Comparison of ENCODE assay signal across 8 cellular contexts in genomic region chr13:48038763-48039162, GRCh38. TPM values are rescaled to one million over a fixed set of nuclear protein-coding genes. Genes with fewer than 3 reads are reported as not detected.
DNase-seq lines count a peak whose midpoint lies in the region; ATAC-seq and TF ChIP-seq lines count a peak whose summit lies in the region.

No MANE protein-coding gene starts in this region.

- no peak for TF ChIP-seq EP300 in gastroesophageal sphincter (IDR thresholded peaks at IDR 0.05)

- H3K36me3 ChIP-seq in gastroesophageal sphincter (peaks cover 0 to 15% of the 10 kb centered on the region in 2 donors), adrenal gland (replicated peaks in 1 of 2) (no peaks in the 10 kb centered on the region)

- H3K27me3 ChIP-seq in gastroesophageal sphincter (no peaks in the 10 kb centered on the region), adrenal gland (no peaks in the 10 kb centered on the region)

- H3K27me3 Mint-ChIP-seq in activated CD4-positive, alpha-beta T cell treated with anti-CD3 and anti-CD28 coated beads, Interleukin-2, amount 10 ng/mL, durations not matched to agents 24 days and 14 days, result no peaks in the 10 kb centered on the region
- no peaks in the 10 kb centered on the region for H3K27me3 Mint-ChIP-seq in stimulated activated naive CD8-positive, alpha-beta T cell treated with anti-CD3 and anti-CD28 coated beads, Interleukin-15, amount 100 ng/mL, for 72 hours

- H3K4me1 Mint-ChIP-seq in activated CD4-positive, alpha-beta T cell treated with anti-CD3 and anti-CD28 coated beads, Interleukin-2, amount 10 ng/mL, durations not matched to agents 24 days and 14 days, result peaks cover 41% of the 10 kb centered on the region
- peaks cover 50% of the 10 kb centered on the region for H3K4me1 Mint-ChIP-seq in stimulated activated naive CD8-positive, alpha-beta T cell treated with anti-CD3 and anti-CD28 coated beads, Interleukin-15, amount 100 ng/mL, for 72 hours

- peak overlapping the region in 1 of 2 donors; percentile 53 for H3K4me3 ChIP-seq in gastroesophageal sphincter
- no peak overlapping the region for H3K4me3 ChIP-seq in adrenal gland

- H3K9me3 ChIP-seq in gastroesophageal sphincter, result no peaks in the 10 kb centered on the region
- no peaks in the 10 kb centered on the region for H3K9me3 ChIP-seq in adrenal gland (replicated peaks in 1 of 3)

- no peak for ATAC-seq in gastroesophageal sphincter
- ATAC-seq in stimulated activated naive CD8-positive, alpha-beta T cell treated with anti-CD3 and anti-CD28 coated beads, Interleukin-15, amount 100 ng/mL, for 72 hours, result no peak
- no peak for ATAC-seq in GM21515 (IDR thresholded peaks at IDR 0.05; ENCODE audit: unreplicated experiment)

- intact Hi-C loops in activated CD4-positive, alpha-beta T cell treated with anti-CD3 and anti-CD28 coated beads, Interleukin-2, amount 10 ng/mL, durations not matched to agents 24 days and 14 days (cut with micrococcal nuclease), result loop anchor here (1.0 to 5.0 kb wide), 4 partner anchors 57 to 614 kb away; partner anchors contain the start of genes CYSLTR2, ITM2B, MED4 and RB1
- intact Hi-C loops in adrenal gland (cut with DNase I), result loop anchor here in 1 of 2 donors (10.0 kb wide), 1 partner anchor 56 kb away; the partner anchor contains the start of gene MED4

- H3K4me1 ChIP-seq in gastroesophageal sphincter, result peaks cover 0 to 19% (median 7%) of the 10 kb centered on the region in 3 donors
- H3K4me1 ChIP-seq in adrenal gland (replicated peaks in 1 of 2), result peaks cover 9 to 14% of the 10 kb centered on the region in 2 donors

- H3K27ac Mint-ChIP-seq in activated CD4-positive, alpha-beta T cell treated with anti-CD3 and anti-CD28 coated beads, Interleukin-2, amount 10 ng/mL, durations not matched to agents 24 days and 14 days, result peak overlapping the region; percentile 99
- H3K27ac Mint-ChIP-seq in stimulated activated naive CD8-positive, alpha-beta T cell treated with anti-CD3 and anti-CD28 coated beads, Interleukin-15, amount 100 ng/mL, for 72 hours, result peak overlapping the region; percentile 99

- H3K27ac ChIP-seq in gastroesophageal sphincter (peak overlapping the region in 3 of 4 donors; percentile 77 to 98 (median 96)), adrenal gland (peak overlapping the region in 2 of 5 donors; percentile 98)

- H3K9me3 Mint-ChIP-seq in activated CD4-positive, alpha-beta T cell treated with anti-CD3 and anti-CD28 coated beads, Interleukin-2, amount 10 ng/mL, durations not matched to agents 24 days and 14 days, result peaks cover 4% of the 10 kb centered on the region
- no peaks in the 10 kb centered on the region for H3K9me3 Mint-ChIP-seq in stimulated activated naive CD8-positive, alpha-beta T cell treated with anti-CD3 and anti-CD28 coated beads, Interleukin-15, amount 100 ng/mL, for 72 hours

- no peak for TF ChIP-seq CTCF in gastroesophageal sphincter (IDR thresholded peaks at IDR 0.05)
- TF ChIP-seq CTCF in adrenal gland (IDR thresholded peaks at IDR 0.05), result no peak

- WGBS in gastroesophageal sphincter (ENCODE audit: low coverage in 1 of 2), 2 donors, result 89 to 100% methylated on average over 1 of the region's 1 CpG
- 89 to 100% (median 96%) methylated on average over 1 of the region's 1 CpG for WGBS in adrenal gland, 4 donors

- TF ChIP-seq POLR2A in gastroesophageal sphincter (IDR thresholded peaks at IDR 0.05), result no peak
- TF ChIP-seq POLR2A in adrenal gland (IDR thresholded peaks at IDR 0.05), result no peak

- peak; percentile 66 for DNase-seq in activated CD4-positive, alpha-beta T cell treated with anti-CD3 and anti-CD28 coated beads, Interleukin-2, amount 10 ng/mL, durations not matched to agents 24 days and 14 days
- DNase-seq in activated CD4-positive, alpha-beta T cell treated with anti-CD3 and anti-CD28 coated beads for 1 hour, result no peak
- DNase-seq in RPMI8226, result peak; percentile 28
- DNase-seq in stimulated activated naive CD8-positive, alpha-beta T cell treated with anti-CD3 and anti-CD28 coated beads, Interleukin-15, amount 100 ng/mL, for 72 hours, result no peak
- DNase-seq in activated CD8-positive, alpha-beta memory T cell treated with anti-CD3 and anti-CD28 coated beads, Interleukin-2, amount 50 U/mL, for 4 hours, result no peak
- no peak for DNase-seq in adrenal gland

- peaks cover 55% of the 10 kb centered on the region for H3K36me3 Mint-ChIP-seq in activated CD4-positive, alpha-beta T cell treated with anti-CD3 and anti-CD28 coated beads, Interleukin-2, amount 10 ng/mL, durations not matched to agents 24 days and 14 days (ENCODE audit: low read depth)

- H3K4me3 Mint-ChIP-seq in activated CD4-positive, alpha-beta T cell treated with anti-CD3 and anti-CD28 coated beads, Interleukin-2, amount 10 ng/mL, durations not matched to agents 24 days and 14 days, result peak overlapping the region; percentile 98
- H3K4me3 Mint-ChIP-seq in stimulated activated naive CD8-positive, alpha-beta T cell treated with anti-CD3 and anti-CD28 coated beads, Interleukin-15, amount 100 ng/mL, for 72 hours, result peak overlapping the region; percentile 93 to 99

RNA-seq across cellular contexts. Expression of gene NUDT15, which starts 1.2 kb away (rescaled TPM):
- total RNA-seq in activated CD4-positive, alpha-beta T cell treated with anti-CD3 and anti-CD28 coated beads, Interleukin-2, amount 10 ng/mL, durations not matched to agents 24 days and 14 days, result 18.2 and 19.1 TPM in 2 replicates
- total RNA-seq in gastroesophageal sphincter (1 to 10 TPM; 6.1 to 7.5 (median 7.4) TPM), adrenal gland (10 to 100 TPM in 6 of 8 donors, 1 to 10 TPM in 2; 4.0 to 18.4 (median 11.9) TPM)
- 10 to 100 TPM; 12.1 to 20.1 (median 13.6) TPM for polyA plus RNA-seq in adrenal gland

RNA-seq across cellular contexts. Expression of gene SUCLA2, which starts 37.7 kb away (rescaled TPM):
- 44.6 and 45.3 TPM in 2 replicates for total RNA-seq in activated CD4-positive, alpha-beta T cell treated with anti-CD3 and anti-CD28 coated beads, Interleukin-2, amount 10 ng/mL, durations not matched to agents 24 days and 14 days
- total RNA-seq in gastroesophageal sphincter, result 10 to 100 TPM; 56.8 to 68.6 (median 60.9) TPM
- total RNA-seq in adrenal gland, result 10 to 100 TPM; 37.0 to 67.0 (median 55.3) TPM
- 100 to 1,000 TPM in 1 of 3 donors, 10 to 100 TPM in 2; 20.4 to 104 (median 24.2) TPM for polyA plus RNA-seq in adrenal gland

RNA-seq across cellular contexts. Expression of gene MED4, which starts 56.1 kb away (rescaled TPM):
- total RNA-seq in activated CD4-positive, alpha-beta T cell treated with anti-CD3 and anti-CD28 coated beads, Interleukin-2, amount 10 ng/mL, durations not matched to agents 24 days and 14 days, result 61.8 and 63.5 TPM in 2 replicates
- total RNA-seq in gastroesophageal sphincter (10 to 100 TPM; 36.7 to 51.4 (median 39.2) TPM), adrenal gland (10 to 100 TPM; 12.9 to 47.7 (median 36.7) TPM)
- 10 to 100 TPM; 33.5 to 93.1 (median 45.7) TPM for polyA plus RNA-seq in adrenal gland

Comparison
In these comparisons a context has a peak if more than half of its experiments do, and no peak if none do; other contexts are left out.
1. DNase-seq: peak in activated CD4-positive, alpha-beta T cell treated with anti-CD3 and anti-CD28 coated beads, Interleukin-2, amount 10 ng/mL, durations not matched to agents 24 days and 14 days (single experiment) and RPMI8226 (single experiment); none in activated CD4-positive, alpha-beta T cell treated with anti-CD3 and anti-CD28 coated beads for 1 hour (single experiment), stimulated activated naive CD8-positive, alpha-beta T cell treated with anti-CD3 and anti-CD28 coated beads, Interleukin-15, amount 100 ng/mL, for 72 hours (0 of 2), activated CD8-positive, alpha-beta memory T cell treated with anti-CD3 and anti-CD28 coated beads, Interleukin-2, amount 50 U/mL, for 4 hours (single experiment) and adrenal gland (0 of 7).